In genomic region chr5:81633916-81634315, GRCh38 we compare ENCODE assay signal across 24 cellular contexts.
"Had no signal": no experiment of that assay in that cellular context is flagged by ENCODE, and none has a peak within 500 bp of the region (broad histone marks: within the 10 kb centered on the region; RNA-seq: fewer than 3 reads in every experiment).

No MANE protein-coding gene starts in this region.

- H3K4me3 ChIP-seq: left lung, lower lobe of right lung, right atrium auricular region, stomach, suprapubic skin, tibial nerve had no signal

- H3K9me3 ChIP-seq: left lung, lower lobe of right lung, right atrium auricular region, stomach, suprapubic skin, tibial nerve had no signal

- H3K27me3 ChIP-seq: left lung, right atrium auricular region, stomach, suprapubic skin, tibial nerve had no signal

- H3K36me3 ChIP-seq: left lung, lower lobe of right lung, right atrium auricular region had no signal

- H3K4me1 ChIP-seq: left lung, lower lobe of right lung, right atrium auricular region, stomach had no signal

- ATAC-seq: activated CD8-positive, alpha-beta memory T cell treated with anti-CD3 and anti-CD28 coated beads, Interleukin-2, amount 10 ng/mL, durations not matched to agents 7 days and 5 days; activated CD8-positive, alpha-beta T cell treated with anti-CD3 and anti-CD28 coated beads for 36 hours; activated naive CD4-positive, alpha-beta T cell treated with anti-CD3 and anti-CD28 coated beads, Interleukin-2, amount 50 U/mL, for 72 hours; esophagus mucosa; left lung; lower lobe of right lung; natural killer cell treated with Interleukin-12 subunit alpha and Interleukin-12 subunit beta and Interleukin-15 and Interleukin-18, amount 100 ng/mL, for 72 hours; stimulated activated naive B cell treated with anti-CD40 and anti-IgM and Interleukin-4, amounts not matched to agents 10 μg/mL and 1 μg/mL and 100 μg/mL, for 72 hours had no signal

- DNase-seq: activated B cell treated with CpG ODN at 0.5 μM for 24 hours; activated CD4-positive, alpha-beta T cell treated with anti-CD3 and anti-CD28 coated beads, Interleukin-2, amount 50 U/mL, for 1 hour; activated CD8-positive, alpha-beta memory T cell treated with anti-CD3 and anti-CD28 coated beads, Interleukin-2, amount 10 ng/mL, durations not matched to agents 7 days and 5 days; activated CD8-positive, alpha-beta T cell treated with anti-CD3 and anti-CD28 coated beads for 36 hours; activated naive CD4-positive, alpha-beta T cell; activated T-cell treated with anti-CD3 and anti-CD28 coated beads, Interleukin-2, amount 50 U/mL, for 48 hours; endodermal cell; foreskin fibroblast; head of caudate nucleus; hippocampal formation; left lung; lower lobe of right lung; mesenchymal stem cell; stimulated activated CD4-positive, alpha-beta T cell treated with anti-CD3 and anti-CD28 coated beads, Interleukin-15, amount 100 ng/mL, for 24 hours; stimulated activated CD4-positive, alpha-beta T cell treated with anti-CD3 and anti-CD28 coated beads, Interleukin-2, amount 100 ng/mL, for 24 hours; stimulated activated naive B cell treated with anti-CD40 and anti-IgM and Interleukin-4, amounts not matched to agents 10 μg/mL and 1 μg/mL and 100 μg/mL, for 72 hours; stomach; T1000 had no signal

- H3K27ac ChIP-seq: left lung, lower lobe of right lung, right atrium auricular region, stomach, suprapubic skin, tibial nerve had no signal
